ENCODE assay signal across 8 cellular contexts in the genomic region with DNA sequence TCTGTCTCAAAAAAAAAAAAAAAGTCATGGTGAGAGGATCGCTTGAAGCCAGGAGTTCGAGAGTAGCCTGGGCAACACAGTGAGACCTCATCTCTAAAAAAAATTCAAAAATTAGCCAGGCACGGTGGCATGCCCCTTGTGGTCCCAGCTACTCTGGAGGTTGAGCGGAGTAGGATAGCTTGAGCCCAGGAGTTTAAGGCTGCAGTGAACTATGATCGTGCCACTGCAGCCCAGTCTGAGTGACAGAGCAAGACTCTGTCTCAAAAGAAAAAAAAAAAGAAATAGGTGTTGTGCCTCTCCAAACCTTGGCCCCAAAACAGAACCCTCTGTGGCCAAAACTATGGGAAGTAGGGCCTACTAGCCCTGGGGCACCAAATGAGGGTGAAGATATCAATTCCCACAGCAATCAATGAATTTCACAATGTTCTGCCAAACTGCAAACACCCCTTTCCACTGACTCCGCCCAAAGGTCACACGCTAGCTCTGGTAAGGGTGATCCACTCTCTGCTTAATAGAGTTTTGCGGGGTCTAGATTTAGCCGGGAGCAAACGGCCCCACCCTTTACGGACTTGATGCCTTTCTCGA. TPM values are rescaled to one million over a fixed set of nuclear protein-coding genes. Genes with fewer than 3 reads are reported as not detected.
DNase-seq lines count a peak whose midpoint lies in the region; ATAC-seq and TF ChIP-seq lines count a peak whose summit lies in the region.

No MANE protein-coding gene starts in this region.

- H3K36me3 ChIP-seq in suprapubic skin: no peaks in the 10 kb centered on the region

- H3K27me3 ChIP-seq in layer of hippocampus (ENCODE audit: control insufficient read depth, insufficient read depth, low read length): no peaks in the 10 kb centered on the region
- H3K27me3 ChIP-seq in suprapubic skin: no peaks in the 10 kb centered on the region

- intact Hi-C loops in activated CD4-positive, alpha-beta T cell treated with anti-CD3 and anti-CD28 coated beads for 36 hours (cut with DNase I, micrococcal nuclease): loop anchor here (1.0 to 5.0 kb wide), 3 partner anchors 33 to 1405 kb away; partner anchors contain the start of genes PHTF2 (in 1 of the 2) and TMEM60 (in 1 of the 2)

- peak overlapping the region; percentile 98 for H3K27ac Mint-ChIP-seq in activated CD4-positive, alpha-beta T cell treated with anti-CD3 and anti-CD28 coated beads for 36 hours
- peak overlapping the region; percentile 98 for H3K27ac Mint-ChIP-seq in activated naive CD8-positive, alpha-beta T cell treated with anti-CD3 and anti-CD28 coated beads, Interleukin-2, amount 10 ng/mL, durations not matched to agents 7 days and 5 days

- peak overlapping the region; percentile 76 for H3K4me3 Mint-ChIP-seq in activated CD4-positive, alpha-beta T cell treated with anti-CD3 and anti-CD28 coated beads for 36 hours
- H3K4me3 Mint-ChIP-seq in activated naive CD8-positive, alpha-beta T cell treated with anti-CD3 and anti-CD28 coated beads, Interleukin-2, amount 10 ng/mL, durations not matched to agents 7 days and 5 days: peak overlapping the region; percentile 87

- CTCF ChIA-PET in activated CD4-positive, alpha-beta T cell treated with anti-CD3 and anti-CD28 coated beads for 36 hours (lab: Charles Lee): interaction anchor here (0.6 to 1.0 kb wide), 3 partner anchors 73 to 346 kb away, joined by 3 read pairs; no protein-coding TSS in a partner anchor

- H3K36me3 Mint-ChIP-seq in activated CD4-positive, alpha-beta T cell treated with anti-CD3 and anti-CD28 coated beads for 36 hours (ENCODE audit: low read depth): no peaks in the 10 kb centered on the region
- no peaks in the 10 kb centered on the region for H3K36me3 Mint-ChIP-seq in activated naive CD8-positive, alpha-beta T cell treated with anti-CD3 and anti-CD28 coated beads, Interleukin-2, amount 10 ng/mL, durations not matched to agents 7 days and 5 days

- 49% methylated on average over 8 of the region's 12 CpGs for WGBS in suprapubic skin

- peaks cover 32% of the 10 kb centered on the region for H3K4me1 ChIP-seq in suprapubic skin

- H3K9me3 ChIP-seq in suprapubic skin: no peaks in the 10 kb centered on the region

- H3K4me3 ChIP-seq in suprapubic skin: peak overlapping the region; percentile 82

- peaks cover 18% of the 10 kb centered on the region for H3K4me1 Mint-ChIP-seq in activated CD4-positive, alpha-beta T cell treated with anti-CD3 and anti-CD28 coated beads for 36 hours
- peaks cover 11% of the 10 kb centered on the region for H3K4me1 Mint-ChIP-seq in activated naive CD8-positive, alpha-beta T cell treated with anti-CD3 and anti-CD28 coated beads, Interleukin-2, amount 10 ng/mL, durations not matched to agents 7 days and 5 days

- POLR2A ChIA-PET in activated CD4-positive, alpha-beta T cell treated with anti-CD3 and anti-CD28 coated beads for 36 hours (lab: Charles Lee): no interaction called here
- POLR2A ChIA-PET in activated naive CD8-positive, alpha-beta T cell treated with anti-CD3 and anti-CD28 coated beads, Interleukin-2, amount 10 ng/mL, durations not matched to agents 7 days and 5 days (lab: Charles Lee): interaction anchor here (0.9 to 1.7 kb wide), 3 partner anchors 28 to 35 kb away, joined by 3 to 10 read pairs (median 6); partner anchors contain the start of gene YWHAG

- ATAC-seq in activated CD4-positive, alpha-beta T cell treated with anti-CD3 and anti-CD28 coated beads for 36 hours: peak; percentile 10
- peak; percentile 10 for ATAC-seq in activated naive CD8-positive, alpha-beta T cell treated with anti-CD3 and anti-CD28 coated beads, Interleukin-2, amount 10 ng/mL, durations not matched to agents 7 days and 5 days (ENCODE audit: low read depth)
- ATAC-seq in GM21737 (IDR thresholded peaks at IDR 0.05; ENCODE audit: unreplicated experiment): no peak

- H3K9me3 Mint-ChIP-seq in activated CD4-positive, alpha-beta T cell treated with anti-CD3 and anti-CD28 coated beads for 36 hours (ENCODE audit: low read depth): no peaks in the 10 kb centered on the region
- no peaks in the 10 kb centered on the region for H3K9me3 Mint-ChIP-seq in activated naive CD8-positive, alpha-beta T cell treated with anti-CD3 and anti-CD28 coated beads, Interleukin-2, amount 10 ng/mL, durations not matched to agents 7 days and 5 days

- no peaks in the 10 kb centered on the region for H3K27me3 Mint-ChIP-seq in activated CD4-positive, alpha-beta T cell treated with anti-CD3 and anti-CD28 coated beads for 36 hours
- no peaks in the 10 kb centered on the region for H3K27me3 Mint-ChIP-seq in activated naive CD8-positive, alpha-beta T cell treated with anti-CD3 and anti-CD28 coated beads, Interleukin-2, amount 10 ng/mL, durations not matched to agents 7 days and 5 days

- TF ChIP-seq POLR2A in suprapubic skin (IDR thresholded peaks at IDR 0.05): no peak

- DNase-seq in activated CD4-positive, alpha-beta T cell treated with anti-CD3 and anti-CD28 coated beads for 36 hours: no peak
- no peak for DNase-seq in activated CD4-positive, alpha-beta T cell treated with anti-CD3 and anti-CD28 coated beads, Interleukin-2, amount 50 U/mL, for 4 hours
- DNase-seq in activated naive CD8-positive, alpha-beta T cell treated with anti-CD3 and anti-CD28 coated beads, Interleukin-2, amount 10 ng/mL, durations not matched to agents 7 days and 5 days: no peak
- no peak for DNase-seq in suprapubic skin (ENCODE audit: low spot score in 2 of 2)
- DNase-seq in hepatic stellate cell (ENCODE audit: low spot score): no peak
- DNase-seq in DMS153 treated with DMSO at 0.1 percent for 48 hours (lab: John Stamatoyannopoulos, UW; ENCODE audit: unreplicated experiment): no peak

- TF ChIP-seq CTCF in suprapubic skin (IDR thresholded peaks at IDR 0.05): no peak

- no peak for TF ChIP-seq EP300 in suprapubic skin (IDR thresholded peaks at IDR 0.05)

- H3K27ac ChIP-seq in layer of hippocampus (ENCODE audit: low read depth, low read length): peak overlapping the region; percentile 97
- peak overlapping the region; percentile 93 for H3K27ac ChIP-seq in suprapubic skin

RNA-seq across cellular contexts. Expression of gene SSC4D, which starts 16.9 kb away (rescaled TPM):
- under 1 TPM; 0.79 to 0.91 TPM for total RNA-seq in activated CD4-positive, alpha-beta T cell treated with anti-CD3 and anti-CD28 coated beads for 36 hours
- total RNA-seq in activated naive CD8-positive, alpha-beta T cell treated with anti-CD3 and anti-CD28 coated beads, Interleukin-2, amount 10 ng/mL, durations not matched to agents 7 days and 5 days: under 1 TPM; 0.34 to 0.42 TPM
- under 1 TPM in 2 of 4 donors, not detected in 2; 0.42 to 0.95 TPM for total RNA-seq in suprapubic skin

RNA-seq across cellular contexts. Expression of gene ZP3, which starts 32.1 kb away (rescaled TPM):
- 1 to 10 TPM; 7.0 to 7.9 TPM for total RNA-seq in activated CD4-positive, alpha-beta T cell treated with anti-CD3 and anti-CD28 coated beads for 36 hours
- total RNA-seq in activated naive CD8-positive, alpha-beta T cell treated with anti-CD3 and anti-CD28 coated beads, Interleukin-2, amount 10 ng/mL, durations not matched to agents 7 days and 5 days: 1 to 10 TPM in 1 of 2 experiments, under 1 TPM in 1; 0.80 to 1.3 TPM
- total RNA-seq in suprapubic skin: 10 to 100 TPM in 1 of 4 donors, 1 to 10 TPM in 3; 3.8 to 30.4 (median 8.6) TPM

RNA-seq across cellular contexts. Expression of gene YWHAG, which starts 33.8 kb away (rescaled TPM):
- 100 to 1,000 TPM; 140 to 144 TPM for total RNA-seq in activated CD4-positive, alpha-beta T cell treated with anti-CD3 and anti-CD28 coated beads for 36 hours
- 10 to 100 TPM; 62.7 to 66.5 TPM for total RNA-seq in activated naive CD8-positive, alpha-beta T cell treated with anti-CD3 and anti-CD28 coated beads, Interleukin-2, amount 10 ng/mL, durations not matched to agents 7 days and 5 days
- total RNA-seq in suprapubic skin: 10 to 100 TPM; 47.4 to 67.6 (median 65.8) TPM
